ENCODE assay signal across 19 cellular contexts in genomic region chr12:108918960-108919642, GRCh38. TPM values are rescaled to one million over a fixed set of nuclear protein-coding genes. Genes with fewer than 3 reads are reported as not detected.
DNase-seq lines count a peak whose midpoint lies in the region; ATAC-seq, FAIRE-seq and TF ChIP-seq lines count a peak whose summit lies in the region.
"Had no signal": no experiment of that assay in that cellular context is flagged by ENCODE, and none has a peak within 500 bp of the region (broad histone marks: within the 10 kb centered on the region; RNA-seq: fewer than 3 reads in every experiment).

No MANE protein-coding gene starts in this region.

- H3K9ac ChIP-seq in K562 (ENCODE audit: insufficient read depth in 1 of 2, low read depth in 2 of 2, low read length in 2 of 2) = no peak overlapping the region
- H3K9ac ChIP-seq in neural progenitor cell = no peak overlapping the region

- no peaks in the 10 kb centered on the region for H3K9me1 ChIP-seq in K562 (ENCODE audit: control insufficient read depth, insufficient read depth, low read length)

- CTCF ChIA-PET in K562 (lab: Yijun Ruan, JAX; ENCODE audit: low intra/inter-chr PET ratio) = no interaction called here

- H3K4me1 ChIP-seq in K562 (replicated peaks in 1 of 2; ENCODE audit: control insufficient read depth in 2 of 2, insufficient read depth in 2 of 2, low read length in 2 of 2) (no peaks in the 10 kb centered on the region; a peak in 1 of 5 replicates), neural progenitor cell (no peaks in the 10 kb centered on the region)

- H3K27me3 ChIP-seq in K562 (ENCODE audit: control insufficient read depth in 2 of 2, insufficient read depth in 2 of 2, low read length in 2 of 2) (peaks cover 0 to 12% of the 10 kb centered on the region in 2 experiments; a peak in 1 of 5 replicates), neural progenitor cell (no peaks in the 10 kb centered on the region)

- POLR2A ChIA-PET in K562 (lab: Yijun Ruan, JAX) = no interaction called here

- TF ChIP-seq POLR2A in K562 (conservative IDR thresholded peaks at IDR 0.05) = no peak

- WGBS in K562 (ENCODE audit: insufficient coverage, low coverage, missing lambda C conversion rate) = 0% methylated on average over 3 of the region's 3 CpGs

- H3K27ac ChIP-seq in K562 (ENCODE audit: extremely low read depth, low read depth, low read length) (no peak overlapping the region), neural progenitor cell (no peak overlapping the region)
- H3K27ac ChIP-seq: HL-60 had no signal

- H2AFZ ChIP-seq in K562 (ENCODE audit: low read depth, low read length) = no peak overlapping the region
- H2AFZ ChIP-seq in neural progenitor cell (replicated peaks) = no peak overlapping the region

- H3F3A ChIP-seq in neural progenitor cell (ENCODE audit: low read depth) = no peaks in the 10 kb centered on the region

- no peak overlapping the region for H3K4me3 ChIP-seq in K562
- no peak overlapping the region for H3K4me3 ChIP-seq in neural progenitor cell

- no peaks in the 10 kb centered on the region for H4K20me1 ChIP-seq in K562 (replicated peaks; ENCODE audit: control insufficient read depth, insufficient read depth, low read length)
- H4K20me1 ChIP-seq in neural progenitor cell (ENCODE audit: low read depth) = no peaks in the 10 kb centered on the region

- H3K36me3 ChIP-seq in K562 (ENCODE audit: control insufficient read depth, insufficient read depth, low read length) = no peaks in the 10 kb centered on the region
- no peaks in the 10 kb centered on the region for H3K36me3 ChIP-seq in neural progenitor cell

- H3K9me3 ChIP-seq in K562 (replicated peaks; ENCODE audit: control insufficient read depth, insufficient read depth, low read depth, low read length) (0 out of 2 replicates have a peak, but pooled peaks cover 1% of the 10 kb centered on the region), neural progenitor cell (ENCODE audit: low read depth) (no peaks in the 10 kb centered on the region)

- ATAC-seq in K562 (no peak), GM21825 (IDR thresholded peaks at IDR 0.05; ENCODE audit: unreplicated experiment) (no peak)
- ATAC-seq in stimulated activated memory B cell treated with anti-CD40 and anti-IgM and Interleukin-4, amounts not matched to agents 10 μg/mL and 1 μg/mL and 100 μg/mL, for 72 hours = peak; percentile 8
- ATAC-seq: HCT116 had no signal

- H3K27ac Mint-ChIP-seq in CD14-positive monocyte = peak overlapping the region in 5 of 7 donors; percentile 11 to 80 (median 53)
- no peak overlapping the region for H3K27ac Mint-ChIP-seq in neural progenitor cell
- H3K27ac Mint-ChIP-seq in stimulated activated memory B cell treated with anti-CD40 and anti-IgM and Interleukin-4, amounts not matched to agents 10 μg/mL and 1 μg/mL and 100 μg/mL, for 72 hours = no peak overlapping the region

- H3K36me3 Mint-ChIP-seq in CD14-positive monocyte (no peaks in the 10 kb centered on the region), neural progenitor cell (no peaks in the 10 kb centered on the region)
- no peaks in the 10 kb centered on the region for H3K36me3 Mint-ChIP-seq in stimulated activated memory B cell treated with anti-CD40 and anti-IgM and Interleukin-4, amounts not matched to agents 10 μg/mL and 1 μg/mL and 100 μg/mL, for 72 hours
- H3K36me3 Mint-ChIP-seq: CD4-positive, alpha-beta memory T cell had no signal

- TF ChIP-seq CTCF in CD14-positive monocyte (IDR thresholded peaks at IDR 0.05) (no peak), K562 (IDR thresholded peaks at IDR 0.05 in 2 of 3, conservative IDR thresholded peaks at IDR 0.05 in 1 of 3; ENCODE audit: insufficient read depth in 2 of 3, low read depth in 1 of 3, low read length in 3 of 3) (no peak), neural progenitor cell (IDR thresholded peaks at IDR 0.05) (no peak)

- no peak for TF ChIP-seq EP300 in K562 (IDR thresholded peaks at IDR 0.05; ENCODE audit: low read length)

- H3K9me3 Mint-ChIP-seq in CD14-positive monocyte (peaks cover 0 to 8% (median 6%) of the 10 kb centered on the region in 7 donors), neural progenitor cell (peaks cover 2% of the 10 kb centered on the region)
- peaks cover 5% of the 10 kb centered on the region for H3K9me3 Mint-ChIP-seq in stimulated activated memory B cell treated with anti-CD40 and anti-IgM and Interleukin-4, amounts not matched to agents 10 μg/mL and 1 μg/mL and 100 μg/mL, for 72 hours

- no peak for TF ChIP-seq RAD21 in K562 (CRISPR knock-in tag; conservative IDR thresholded peaks at IDR 0.05 in 1 of 2, IDR thresholded peaks at IDR 0.05 in 1 of 2)

- in situ Hi-C loops in K562 (cut with MboI) = no loop called here

- H3K4me2 ChIP-seq in K562 (ENCODE audit: insufficient read depth, low read length) (no peak overlapping the region), neural progenitor cell (no peak overlapping the region)

- H3K27me3 Mint-ChIP-seq in CD14-positive monocyte (ENCODE audit: low read depth in 3 of 3) (peaks cover 2 to 5% (median 3%) of the 10 kb centered on the region in 3 donors), neural progenitor cell (ENCODE audit: insufficient read depth, low read depth) (peaks cover 10% of the 10 kb centered on the region)
- H3K27me3 Mint-ChIP-seq in stimulated activated memory B cell treated with anti-CD40 and anti-IgM and Interleukin-4, amounts not matched to agents 10 μg/mL and 1 μg/mL and 100 μg/mL, for 72 hours = no peaks in the 10 kb centered on the region

- H3K4me3 Mint-ChIP-seq in CD14-positive monocyte (no peak overlapping the region), neural progenitor cell (peak overlapping the region; percentile 39)
- H3K4me3 Mint-ChIP-seq in stimulated activated memory B cell treated with anti-CD40 and anti-IgM and Interleukin-4, amounts not matched to agents 10 μg/mL and 1 μg/mL and 100 μg/mL, for 72 hours = no peak overlapping the region
- H3K4me3 Mint-ChIP-seq: CD4-positive, alpha-beta memory T cell had no signal

- H3K79me2 ChIP-seq in K562 (ENCODE audit: control insufficient read depth, insufficient read depth, low read length) (no peaks in the 10 kb centered on the region), neural progenitor cell (ENCODE audit: low read depth) (no peaks in the 10 kb centered on the region)

- intact Hi-C loops in CD14-positive monocyte (cut with micrococcal nuclease) = loop anchor here in 1 of 2 donors (5.0 kb wide), 1 partner anchor 37 kb away; the partner anchor contains the start of gene DAO
- intact Hi-C loops in K562 (cut with micrococcal nuclease) = no loop called here
- intact Hi-C loops in posterior cingulate gyrus (cut with DNase I) = no loop called here

- no peak for FAIRE-seq in K562 (lab: Jason Lieb, UNC)
- FAIRE-seq: D721Med, G401.6, GM12891 had no signal

- DNase-seq in CD14-positive monocyte (ENCODE audit: low spot score) = no peak
- DNase-seq in K562 (ENCODE audit: extremely low read depth in 1 of 4, low spot score in 3 of 4) = no peak
- no peak for DNase-seq in neural progenitor cell (ENCODE audit: low spot score)
- DNase-seq in posterior cingulate gyrus = no peak
- no peak for DNase-seq in SKM-1 (lab: John Stamatoyannopoulos, UW; ENCODE audit: unreplicated experiment)
- DNase-seq: ACHN; CD4-positive, alpha-beta memory T cell; DMS153; DMS79 treated with DMSO at 0.1 percent for 48 hours; EL had no signal

- no TSS peak for BruUV-seq in K562 (replicated peaks; lab: Mats Ljungman, UMichigan)

- H3K4me1 Mint-ChIP-seq in CD14-positive monocyte = peaks cover 8% of the 10 kb centered on the region
- H3K4me1 Mint-ChIP-seq in neural progenitor cell = no peaks in the 10 kb centered on the region
- H3K4me1 Mint-ChIP-seq in stimulated activated memory B cell treated with anti-CD40 and anti-IgM and Interleukin-4, amounts not matched to agents 10 μg/mL and 1 μg/mL and 100 μg/mL, for 72 hours = peaks cover under 1% of the 10 kb centered on the region
- H3K4me1 Mint-ChIP-seq: CD4-positive, alpha-beta memory T cell had no signal

TF ChIP-seq in K562, 482 proteins besides CTCF, POLR2A, EP300 and RAD21:
- no peak for TF ChIP-seq ELF1 (tag; IDR thresholded peaks at IDR 0.05)
- peak; percentile 17; the same call in 1 of the 2 replicates for TF ChIP-seq ZEB2 (IDR thresholded peaks at IDR 0.05)
- TF ChIP-seq SMC3 (conservative IDR thresholded peaks at IDR 0.05; ENCODE audit: insufficient read depth, low read depth, low read length) = no peak

RNA-seq across cellular contexts. Expression of gene DAO, which starts 39.2 kb away (rescaled TPM):
- polyA plus RNA-seq in CD14-positive monocyte (not detected), K562 (2011; rRNA removed) (not detected in 2 replicates), K562 (2014; fragmentation: Illumina TruSeq; extraction: Trizol) (not detected in 2 replicates), K562 (2014; fragmentation: Nextera tagmentation; extraction: Ambion mirVana) (not detected), K562 (2014; rRNA removed) (not detected in 2 replicates)
- not detected in 2 replicates for total RNA-seq in K562 (2011; cell fraction: chromatin; rRNA removed; ENCODE audit: low replicate concordance)
- not detected in 2 replicates for total RNA-seq in K562 (2011; cell fraction: nucleolus; rRNA removed)
- not detected in 2 replicates for total RNA-seq in K562 (2011; cell fraction: nucleoplasm; rRNA removed)
- total RNA-seq in K562 (2014; rRNA removed) (not detected in 2 replicates), K562 (2014; rRNA removed; fragmentation: Illumina TruSeq; extraction: Trizol) (not detected in 2 replicates), K562 (2015; rRNA removed; fragmentation: Illumina TruSeq; extraction: Trizol) (not detected in 2 replicates), K562 (2021) (not detected in 2 replicates), neural progenitor cell (ENCODE audit: low replicate concordance) (not detected in 2 replicates)
- not detected in 2 replicates for polyA plus RNA-seq in K562 (2011; cell fraction: cytosol; rRNA removed)
- not detected in 2 replicates for polyA plus RNA-seq in K562 (2011; cell fraction: nucleus; rRNA removed)
- polyA plus RNA-seq in K562 (2012) = not detected in 2 replicates
- polyA minus RNA-seq in K562 (2011; rRNA and poly(A)+ RNA removed) = not detected in 2 replicates
- polyA minus RNA-seq in K562 (2011; cell fraction: cytosol; rRNA and poly(A)+ RNA removed) = not detected in 2 replicates
- polyA minus RNA-seq in K562 (2011; cell fraction: nucleus; rRNA and poly(A)+ RNA removed) = not detected in 2 replicates
- total RNA-seq: A172; CD4-positive, alpha-beta memory T cell; H4 had no signal
- polyA plus RNA-seq: CD4-positive, alpha-beta memory T cell had no signal

Comparison
In these comparisons a context has a peak if more than half of its experiments do, and no peak if none do; other contexts are left out.
1. H3K27ac Mint-ChIP-seq: peak in CD14-positive monocyte (5 of 7); none in neural progenitor cell (single experiment) and stimulated activated memory B cell treated with anti-CD40 and anti-IgM and Interleukin-4, amounts not matched to agents 10 μg/mL and 1 μg/mL and 100 μg/mL, for 72 hours (single experiment).